ENCODE assay signal across 1 cellular context in genomic region chr1:94047914-94048313, GRCh38.
TF ChIP-seq lines count a peak whose summit lies in the region.

No MANE protein-coding gene starts in this region.

TF ChIP-seq in liver, 16 proteins besides CTCF, POLR2A, EP300 and RAD21 (continued from another document):
- TF ChIP-seq REST (IDR thresholded peaks at IDR 0.05) (no peak), MAX (IDR thresholded peaks at IDR 0.05) (no peak), ATF3 (IDR thresholded peaks at IDR 0.05) (no peak), SP1 (IDR thresholded peaks at IDR 0.05) (no peak), TAF1 (conservative IDR thresholded peaks at IDR 0.05) (no peak)
